In the genomic region with DNA sequence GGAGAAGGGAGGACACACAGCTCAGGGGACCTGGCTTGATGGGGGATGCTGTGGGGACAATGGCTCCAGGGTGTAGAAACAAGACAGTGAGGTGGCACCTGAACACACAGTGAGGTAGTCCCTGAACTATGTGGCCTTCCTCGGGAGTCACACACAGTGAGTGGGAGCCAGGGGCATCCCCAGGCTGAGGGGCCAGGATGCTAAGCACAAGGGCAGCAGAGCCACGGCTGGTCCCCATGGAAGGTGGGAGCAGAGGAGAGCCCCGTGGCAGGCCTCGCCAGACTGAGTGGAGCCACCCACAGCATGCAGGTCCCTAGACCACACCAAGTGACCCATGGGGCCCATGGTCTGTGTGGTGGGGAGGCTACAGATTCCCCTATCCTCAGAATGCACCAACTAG, we compare ENCODE assay signal across 10 cellular contexts. TPM values are rescaled to one million over a fixed set of nuclear protein-coding genes. Genes with fewer than 3 reads are reported as not detected.
"Had no signal": no experiment of that assay in that cellular context is flagged by ENCODE, and none has a peak within 500 bp of the region (broad histone marks: within the 10 kb centered on the region; RNA-seq: fewer than 3 reads in every experiment).

No MANE protein-coding gene starts in this region.

- H3K4me2 ChIP-seq: GM23338 had no signal

- H2AFZ ChIP-seq: GM23338 had no signal

- FAIRE-seq: H1, H54, HepG2 had no signal

- H3K27ac ChIP-seq: HL-60 had no signal

- H3K4me3 ChIP-seq: GM23338 had no signal

- DNase-seq: H9, HCEC 1CT, KBM-7 had no signal

- ATAC-seq: GM23338, HepG2 had no signal

RNA-seq across cellular contexts. Expression of gene ABCC8, which starts 26.0 kb away (rescaled TPM):
- total RNA-seq: HepG2, HT1080 had no signal
- polyA plus RNA-seq: HepG2, IgD-negative memory B cell had no signal

RNA-seq across cellular contexts. Expression of gene USH1C, which starts 41.6 kb away (rescaled TPM):
- total RNA-seq: HepG2, HT1080 had no signal
- polyA plus RNA-seq: HepG2, IgD-negative memory B cell had no signal

RNA-seq across cellular contexts. Expression of gene OTOG, which starts 44.4 kb away (rescaled TPM):
- total RNA-seq: HepG2, HT1080 had no signal
- polyA plus RNA-seq: HepG2, IgD-negative memory B cell had no signal
